24 cellular contexts compared by ENCODE assay signal in the genomic region with DNA sequence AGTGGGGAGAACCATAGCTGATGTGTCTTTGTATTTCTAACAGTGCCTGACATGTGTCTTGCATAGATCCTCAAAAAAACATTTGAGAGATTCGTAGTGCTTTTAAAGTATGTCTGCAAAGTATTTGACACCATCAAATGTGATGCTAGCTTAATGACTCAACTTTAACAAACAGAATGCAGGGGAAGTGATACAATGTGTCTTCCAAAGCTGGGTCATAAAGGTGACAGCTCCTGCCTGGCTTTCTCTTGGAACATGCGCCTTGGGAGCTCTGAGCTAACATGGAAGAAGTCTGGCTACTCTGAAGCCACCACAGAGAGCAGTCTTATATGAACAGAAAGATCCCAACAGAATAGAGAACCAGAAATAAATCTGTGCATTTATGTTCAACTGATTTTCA.
A peak's percentile ranks its signal among the peaks of the same experiment; 100 is the strongest.
DNase-seq lines count a peak whose midpoint lies in the region; FAIRE-seq and TF ChIP-seq lines count a peak whose summit lies in the region.
"Had no signal": no experiment of that assay in that cellular context is flagged by ENCODE, and none has a peak within 500 bp of the region (broad histone marks: within the 10 kb centered on the region; RNA-seq: fewer than 3 reads in every experiment).

No MANE protein-coding gene starts in this region.

- no peaks in the 10 kb centered on the region for H3K79me2 ChIP-seq in GM23248 (ENCODE audit: insufficient read depth)

- no peaks in the 10 kb centered on the region for H3F3A ChIP-seq in GM23248 (ENCODE audit: insufficient read depth)

- no peak overlapping the region for H3K9ac ChIP-seq in GM23248
- H3K9ac ChIP-seq: BLaER1 treated with 17β-estradiol and CSF1 and Interleukin-3, amounts not matched to agents 10 nM and 100 nM had no signal

- H3K36me3 ChIP-seq in GM23248 (ENCODE audit: low read depth) (no peaks in the 10 kb centered on the region), bronchial epithelial cell (ENCODE audit: control insufficient read depth, insufficient read depth, low read length) (no peaks in the 10 kb centered on the region), WERI-Rb-1 (no peaks in the 10 kb centered on the region)
- H3K36me3 ChIP-seq: BE2C; BLaER1 treated with 17β-estradiol and CSF1 and Interleukin-3, amounts not matched to agents 10 nM and 100 nM had no signal

- FAIRE-seq in bronchial epithelial cell (lab: Jason Lieb, UNC), result no peak
- no peak for FAIRE-seq in frontal cortex (lab: Jason Lieb, UNC)
- FAIRE-seq: A549, GM12878, GM19239, H1 had no signal

- H3K27ac ChIP-seq in GM23248 (no peak overlapping the region), WERI-Rb-1 (no peak overlapping the region)
- H3K27ac ChIP-seq: A549; BLaER1 treated with 17β-estradiol and CSF1 and Interleukin-3, amounts not matched to agents 10 nM and 100 nM had no signal

- H3K4me1 ChIP-seq in GM23248 (ENCODE audit: insufficient read depth), result no peaks in the 10 kb centered on the region
- H3K4me1 ChIP-seq: A549; BE2C; BLaER1 treated with 17β-estradiol and CSF1 and Interleukin-3, amounts not matched to agents 10 nM and 100 nM; Caco-2 had no signal

- H3K4me3 ChIP-seq in GM23248 (no peak overlapping the region), bronchial epithelial cell (ENCODE audit: low read depth, low read length) (no peak overlapping the region), epithelial cell of esophagus (ENCODE audit: low read length) (no peak overlapping the region), WERI-Rb-1 (ENCODE audit: low read depth, low read length) (no peak overlapping the region)
- H3K4me3 ChIP-seq: A549; BLaER1 treated with 17β-estradiol and CSF1 and Interleukin-3, amounts not matched to agents 10 nM and 100 nM; GM12878 had no signal

- TF ChIP-seq CTCF in bronchial epithelial cell (IDR thresholded peaks at IDR 0.05; ENCODE audit: insufficient read depth, low read length, severe bottlenecking) (no peak), epithelial cell of esophagus (IDR thresholded peaks at IDR 0.05; ENCODE audit: insufficient read depth, low read depth, low read length, missing control alignments) (no peak), WERI-Rb-1 (IDR thresholded peaks at IDR 0.05; ENCODE audit: low read depth, low read length) (no peak), GM20000 (IDR thresholded peaks at IDR 0.05; ENCODE audit: extremely low read depth, missing control alignments) (no peak)

- DNase-seq in GM23248 (peak; percentile 5), bronchial epithelial cell (ENCODE audit: low read depth) (peak; percentile 33), epithelial cell of esophagus (ENCODE audit: low read depth) (peak; percentile 21), pulmonary artery endothelial cell (ENCODE audit: low read depth, low spot score) (peak; percentile 17), WERI-Rb-1 (no peak), GM20000 (ENCODE audit: low spot score) (no peak), frontal cortex (ENCODE audit: low spot score in 2 of 2) (no peak)
- DNase-seq: 8988T; ACHN; AML-193; BE2C; Caco-2; CD4-positive, alpha-beta T cell; DMS153; DND-41; EL; GDM1; H7; HCEC 1CT had no signal

- H3K27me3 ChIP-seq in GM23248 (replicated peaks; ENCODE audit: insufficient read depth), result no peaks in the 10 kb centered on the region
- no peaks in the 10 kb centered on the region for H3K27me3 ChIP-seq in bronchial epithelial cell (ENCODE audit: control insufficient read depth, insufficient read depth, low read length)
- peaks cover 7% of the 10 kb centered on the region for H3K27me3 ChIP-seq in WERI-Rb-1 (ENCODE audit: insufficient read depth, low read depth, severe bottlenecking)
- H3K27me3 ChIP-seq: BE2C; BLaER1 treated with 17β-estradiol and CSF1 and Interleukin-3, amounts not matched to agents 10 nM and 100 nM had no signal

- H4K20me1 ChIP-seq in GM23248 (ENCODE audit: insufficient read depth), result no peaks in the 10 kb centered on the region
- H4K20me1 ChIP-seq: BLaER1 treated with 17β-estradiol and CSF1 and Interleukin-3, amounts not matched to agents 10 nM and 100 nM had no signal

- H3K4me2 ChIP-seq in GM23248 (ENCODE audit: unreplicated experiment), result no peak overlapping the region
- H3K4me2 ChIP-seq: A549; BLaER1 treated with 17β-estradiol and CSF1 and Interleukin-3, amounts not matched to agents 10 nM and 100 nM had no signal

- in situ Hi-C loops in GM23248 (cut with MboI), result no loop called here

- WGBS in GM23248 (ENCODE audit: low coverage in 1 of 2, low lambda C conversion rate in 2 of 2, missing lambda C conversion rate in 2 of 2), 2 experiments, result 54 to 70% methylated on average over 2 of the region's 2 CpGs

- no peak overlapping the region; the same call in 1 of the 2 replicates for H2AFZ ChIP-seq in GM23248

- no peaks in the 10 kb centered on the region for H3K9me2 ChIP-seq in GM23248 (ENCODE audit: insufficient read depth)

- H3K9me3 ChIP-seq in GM23248 (ENCODE audit: low read depth) (no peaks in the 10 kb centered on the region), WERI-Rb-1 (ENCODE audit: severe bottlenecking) (peaks cover 20% of the 10 kb centered on the region)
- H3K9me3 ChIP-seq: BE2C had no signal

Comparison
In these comparisons a context has a peak if more than half of its experiments do, and no peak if none do; other contexts are left out.
1. DNase-seq: peak in GM23248 (single experiment), bronchial epithelial cell (single experiment), epithelial cell of esophagus (single experiment) and pulmonary artery endothelial cell (single experiment); none in WERI-Rb-1 (single experiment), GM20000 (single experiment) and frontal cortex (0 of 2).